In the genomic region with DNA sequence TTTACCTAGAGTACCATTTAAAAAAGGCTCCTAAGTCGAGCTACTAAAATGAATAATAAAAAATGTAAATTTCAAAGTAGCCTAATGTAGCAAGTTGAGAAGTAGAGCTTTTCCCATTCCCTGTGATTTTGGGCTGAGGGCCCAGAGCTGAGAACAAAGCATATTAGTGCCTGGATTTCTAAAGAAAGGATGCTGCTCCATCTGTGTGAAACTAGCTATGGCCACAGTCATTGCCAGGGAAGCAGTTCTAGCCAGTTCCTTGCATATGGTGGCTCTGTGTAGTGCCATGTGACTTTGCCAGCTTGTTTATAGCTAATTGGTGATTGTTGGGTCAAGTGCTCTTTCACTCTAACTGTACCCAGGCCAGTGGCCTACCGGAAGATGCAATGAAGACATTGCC, we compare ENCODE assay signal across 27 cellular contexts.
"Had no signal": no experiment of that assay in that cellular context is flagged by ENCODE, and none has a peak within 500 bp of the region (broad histone marks: within the 10 kb centered on the region; RNA-seq: fewer than 3 reads in every experiment).

No MANE protein-coding gene starts in this region.

- DNase-seq: colonic mucosa; effector memory CD4-positive, alpha-beta T cell; foreskin keratinocyte; heart left ventricle; left colon; left ventricle myocardium superior; lower lobe of right lung; naive thymus-derived CD4-positive, alpha-beta T cell; psoas muscle; right cardiac atrium; spleen; stimulated activated CD4-positive, alpha-beta T cell treated with anti-CD3 and anti-CD28 coated beads, Interleukin-4, amount 100 ng/mL, for 4 hours; stimulated activated naive CD8-positive, alpha-beta T cell treated with anti-CD3 and anti-CD28 coated beads, Interleukin-15, Interleukin-2, amounts not matched to agents 100 U/mL and 50 U/mL, for 24 hours; upper lobe of right lung; uterus had no signal

- H3K79me2 ChIP-seq: hepatocyte had no signal

- H3K36me3 ChIP-seq: colonic mucosa, esophagus muscularis mucosa, gastroesophageal sphincter, heart left ventricle, lower lobe of right lung, spleen, thoracic aorta, tibial nerve, upper lobe of right lung, uterus had no signal

- H3K4me1 ChIP-seq: colonic mucosa, esophagus muscularis mucosa, foreskin keratinocyte, gastroesophageal sphincter, lower lobe of right lung, psoas muscle, spleen, tibial nerve, upper lobe of right lung, uterus had no signal

- H3K27me3 ChIP-seq: colonic mucosa, esophagus muscularis mucosa, foreskin keratinocyte, gastroesophageal sphincter, heart left ventricle, hepatocyte, spleen, tibial nerve, upper lobe of right lung, uterus had no signal

- H3K9me3 ChIP-seq: colonic mucosa, esophagus muscularis mucosa, gastroesophageal sphincter, heart left ventricle, lower lobe of right lung, psoas muscle, spleen, thoracic aorta, tibial nerve, upper lobe of right lung, uterus had no signal

- H3K4me1 Mint-ChIP-seq: nephron had no signal

- H3K36me3 Mint-ChIP-seq: memory B cell; stimulated activated memory B cell treated with anti-CD40 and anti-IgM and Interleukin-4, amounts not matched to agents 10 μg/mL and 1 μg/mL and 100 μg/mL, for 72 hours had no signal

- H3K27ac ChIP-seq: colonic mucosa, esophagus muscularis mucosa, foreskin keratinocyte, gastroesophageal sphincter, heart left ventricle, hepatocyte, lower lobe of right lung, psoas muscle, skin epidermis, spleen, thoracic aorta, tibial nerve, upper lobe of right lung, uterus had no signal

- ATAC-seq: foreskin keratinocyte; gastroesophageal sphincter; heart left ventricle; left colon; left ventricle myocardium superior; lower lobe of right lung; naive thymus-derived CD4-positive, alpha-beta T cell; psoas muscle; right cardiac atrium; stimulated activated memory B cell treated with anti-CD40 and anti-IgM and Interleukin-4, amounts not matched to agents 10 μg/mL and 1 μg/mL and 100 μg/mL, for 72 hours; stimulated activated naive CD8-positive, alpha-beta T cell treated with anti-CD3 and anti-CD28 coated beads, Interleukin-15, Interleukin-2, amounts not matched to agents 100 U/mL and 50 U/mL, for 24 hours; upper lobe of right lung had no signal

- H2AFZ ChIP-seq: hepatocyte had no signal

- H3K27ac Mint-ChIP-seq: dendritic cell treated with granulocyte-macrophage colony-stimulating factor and Interleukin-4, amounts not matched to agents 40 ng/mL and 50 ng/mL, for 4 days; memory B cell; naive thymus-derived CD4-positive, alpha-beta T cell; nephron; stimulated activated memory B cell treated with anti-CD40 and anti-IgM and Interleukin-4, amounts not matched to agents 10 μg/mL and 1 μg/mL and 100 μg/mL, for 72 hours had no signal

- H3K4me3 ChIP-seq: colonic mucosa, esophagus muscularis mucosa, gastroesophageal sphincter, heart left ventricle, hepatocyte, lower lobe of right lung, psoas muscle, skin epidermis, spleen, thoracic aorta, tibial nerve, upper lobe of right lung, uterus had no signal

- H3K4me3 Mint-ChIP-seq: dendritic cell treated with granulocyte-macrophage colony-stimulating factor and Interleukin-4, amounts not matched to agents 40 ng/mL and 50 ng/mL, for 4 days; memory B cell; naive thymus-derived CD4-positive, alpha-beta T cell; nephron; stimulated activated memory B cell treated with anti-CD40 and anti-IgM and Interleukin-4, amounts not matched to agents 10 μg/mL and 1 μg/mL and 100 μg/mL, for 72 hours had no signal

- H3K9me3 Mint-ChIP-seq: dendritic cell treated with granulocyte-macrophage colony-stimulating factor and Interleukin-4, amounts not matched to agents 40 ng/mL and 50 ng/mL, for 4 days; memory B cell; nephron; stimulated activated memory B cell treated with anti-CD40 and anti-IgM and Interleukin-4, amounts not matched to agents 10 μg/mL and 1 μg/mL and 100 μg/mL, for 72 hours had no signal

- H3K4me2 ChIP-seq: hepatocyte had no signal

- FAIRE-seq: endothelial cell of umbilical vein, islet of Langerhans had no signal
